Comparison of ENCODE assay signal across 21 cellular contexts in genomic region chr1:5729636-5730145, GRCh38.
"Had no signal": no experiment of that assay in that cellular context is flagged by ENCODE, and none has a peak within 500 bp of the region (broad histone marks: within the 10 kb centered on the region; RNA-seq: fewer than 3 reads in every experiment).

No MANE protein-coding gene starts in this region.

- H3K4me3 Mint-ChIP-seq: dendritic cell treated with granulocyte-macrophage colony-stimulating factor and Interleukin-4, amounts not matched to agents 40 ng/mL and 50 ng/mL, for 4 days; effector memory CD8-positive, alpha-beta T cell; natural killer cell; neural crest cell; type B pancreatic cell had no signal

- ATAC-seq: effector memory CD8-positive, alpha-beta T cell; gastrocnemius medialis; heart right ventricle; left lobe of liver; mucosa of descending colon; natural killer cell; psoas muscle had no signal

- H3K27ac ChIP-seq: epithelial cell of prostate, esophagus muscularis mucosa, gastrocnemius medialis, heart right ventricle, parathyroid adenoma, psoas muscle, uterus had no signal

- H3K9me3 Mint-ChIP-seq: dendritic cell treated with granulocyte-macrophage colony-stimulating factor and Interleukin-4, amounts not matched to agents 40 ng/mL and 50 ng/mL, for 4 days; effector memory CD8-positive, alpha-beta T cell; natural killer cell; neural crest cell; type B pancreatic cell had no signal

- H3K4me1 ChIP-seq: gastrocnemius medialis, parathyroid adenoma, psoas muscle, uterus had no signal

- H3K79me2 ChIP-seq: parathyroid adenoma had no signal

- H3K36me3 ChIP-seq: esophagus muscularis mucosa, gastrocnemius medialis, heart right ventricle, uterus had no signal

- H3K36me3 Mint-ChIP-seq: natural killer cell, type B pancreatic cell had no signal

- DNase-seq: effector memory CD8-positive, alpha-beta T cell; gastrocnemius medialis; heart right ventricle; islet precursor cell; mammary epithelial cell; mucosa of descending colon; natural killer cell; nucleus accumbens; small intestine; stimulated activated CD4-positive, alpha-beta T cell treated with anti-CD3 and anti-CD28 coated beads, Interleukin-2, amount 100 ng/mL, for 48 hours; stimulated activated naive CD4-positive, alpha-beta T cell treated with Interleukin-2 at 50 U/mL for 16 hours; uterus had no signal

- H3K4me3 ChIP-seq: esophagus muscularis mucosa, gastrocnemius medialis, heart right ventricle, mucosa of descending colon, psoas muscle, uterus had no signal

- H3K27ac Mint-ChIP-seq: dendritic cell treated with granulocyte-macrophage colony-stimulating factor and Interleukin-4, amounts not matched to agents 40 ng/mL and 50 ng/mL, for 4 days; effector memory CD8-positive, alpha-beta T cell; natural killer cell; type B pancreatic cell had no signal

- H3K9me3 ChIP-seq: esophagus muscularis mucosa, gastrocnemius medialis, heart right ventricle, mucosa of descending colon, psoas muscle, uterus had no signal

- H3K9ac ChIP-seq: parathyroid adenoma had no signal

- FAIRE-seq: colon, small intestine had no signal

- H3K27me3 ChIP-seq: uterus had no signal

- H2AFZ ChIP-seq: parathyroid adenoma had no signal

- H3K4me1 Mint-ChIP-seq: natural killer cell had no signal
